1 cellular context compared by ENCODE assay signal in genomic region chr5:74433255-74434123, GRCh38.
A peak's percentile ranks its signal among the peaks of the same experiment; 100 is the strongest.
TF ChIP-seq lines count a peak whose summit lies in the region.

No MANE protein-coding gene starts in this region.

TF ChIP-seq in GM12878, 131 proteins besides CTCF, POLR2A, EP300 and RAD21 (continued from another document and continues in another):
- TF ChIP-seq, protein P1, sequence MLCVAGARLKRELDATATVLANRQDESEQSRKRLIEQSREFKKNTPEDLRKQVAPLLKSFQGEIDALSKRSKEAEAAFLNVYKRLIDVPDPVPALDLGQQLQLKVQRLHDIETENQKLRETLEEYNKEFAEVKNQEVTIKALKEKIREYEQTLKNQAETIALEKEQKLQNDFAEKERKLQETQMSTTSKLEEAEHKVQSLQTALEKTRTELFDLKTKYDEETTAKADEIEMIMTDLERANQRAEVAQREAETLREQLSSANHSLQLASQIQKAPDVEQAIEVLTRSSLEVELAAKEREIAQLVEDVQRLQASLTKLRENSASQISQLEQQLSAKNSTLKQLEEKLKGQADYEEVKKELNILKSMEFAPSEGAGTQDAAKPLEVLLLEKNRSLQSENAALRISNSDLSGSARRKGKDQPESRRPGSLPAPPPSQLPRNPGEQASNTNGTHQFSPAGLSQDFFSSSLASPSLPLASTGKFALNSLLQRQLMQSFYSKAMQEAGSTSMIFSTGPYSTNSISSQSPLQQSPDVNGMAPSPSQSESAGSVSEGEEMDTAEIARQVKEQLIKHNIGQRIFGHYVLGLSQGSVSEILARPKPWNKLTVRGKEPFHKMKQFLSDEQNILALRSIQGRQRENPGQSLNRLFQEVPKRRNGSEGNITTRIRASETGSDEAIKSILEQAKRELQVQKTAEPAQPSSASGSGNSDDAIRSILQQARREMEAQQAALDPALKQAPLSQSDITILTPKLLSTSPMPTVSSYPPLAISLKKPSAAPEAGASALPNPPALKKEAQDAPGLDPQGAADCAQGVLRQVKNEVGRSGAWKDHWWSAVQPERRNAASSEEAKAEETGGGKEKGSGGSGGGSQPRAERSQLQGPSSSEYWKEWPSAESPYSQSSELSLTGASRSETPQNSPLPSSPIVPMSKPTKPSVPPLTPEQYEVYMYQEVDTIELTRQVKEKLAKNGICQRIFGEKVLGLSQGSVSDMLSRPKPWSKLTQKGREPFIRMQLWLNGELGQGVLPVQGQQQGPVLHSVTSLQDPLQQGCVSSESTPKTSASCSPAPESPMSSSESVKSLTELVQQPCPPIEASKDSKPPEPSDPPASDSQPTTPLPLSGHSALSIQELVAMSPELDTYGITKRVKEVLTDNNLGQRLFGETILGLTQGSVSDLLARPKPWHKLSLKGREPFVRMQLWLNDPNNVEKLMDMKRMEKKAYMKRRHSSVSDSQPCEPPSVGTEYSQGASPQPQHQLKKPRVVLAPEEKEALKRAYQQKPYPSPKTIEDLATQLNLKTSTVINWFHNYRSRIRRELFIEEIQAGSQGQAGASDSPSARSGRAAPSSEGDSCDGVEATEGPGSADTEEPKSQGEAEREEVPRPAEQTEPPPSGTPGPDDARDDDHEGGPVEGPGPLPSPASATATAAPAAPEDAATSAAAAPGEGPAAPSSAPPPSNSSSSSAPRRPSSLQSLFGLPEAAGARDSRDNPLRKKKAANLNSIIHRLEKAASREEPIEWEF (IDR thresholded peaks at IDR 0.05; ENCODE audit: insufficient replicate concordance, low read depth, low read length), result no peak
- no peak for TF ChIP-seq SMC3 (IDR thresholded peaks at IDR 0.05; ENCODE audit: borderline replicate concordance, low read length)
- no peak for TF ChIP-seq HCFC1 (IDR thresholded peaks at IDR 0.05; ENCODE audit: low read length)
- TF ChIP-seq NR2C2 (IDR thresholded peaks at IDR 0.05; ENCODE audit: borderline replicate concordance, control insufficient read depth, insufficient read length, low read depth), result no peak
- TF ChIP-seq IKZF1 (conservative IDR thresholded peaks at IDR 0.05), result peak; percentile 6; the same call in 1 of the 2 replicates
- no peak for TF ChIP-seq FOS (IDR thresholded peaks at IDR 0.05; ENCODE audit: borderline replicate concordance, extremely low read depth, insufficient read length)
- no peak for TF ChIP-seq USF1 (IDR thresholded peaks at IDR 0.05; ENCODE audit: borderline replicate concordance, extremely low read length, insufficient read depth, low read depth, low read length)
- TF ChIP-seq SUZ12 (IDR thresholded peaks at IDR 0.05; ENCODE audit: unreplicated experiment), result no peak
- TF ChIP-seq EZH2 (IDR thresholded peaks at IDR 0.05; ENCODE audit: borderline replicate concordance, control insufficient read depth, low read depth, low read length), result no peak
- TF ChIP-seq NFXL1 (IDR thresholded peaks at IDR 0.05; ENCODE audit: borderline replicate concordance), result no peak
- TF ChIP-seq BHLHE40 (IDR thresholded peaks at IDR 0.05; ENCODE audit: borderline replicate concordance in 1 of 2, low read depth in 2 of 2, low read length in 1 of 2), result peak; percentile 51 to 80; a peak in 3 of 4 replicates
- TF ChIP-seq POLR2AphosphoS2 (IDR thresholded peaks at IDR 0.05; ENCODE audit: low read depth, low read length), result no peak
- no peak for TF ChIP-seq E2F8 (IDR thresholded peaks at IDR 0.05; ENCODE audit: low read depth, partially characterized antibody)
- TF ChIP-seq ETV6 (conservative IDR thresholded peaks at IDR 0.05 in 1 of 2, IDR thresholded peaks at IDR 0.05 in 1 of 2; ENCODE audit: borderline replicate concordance in 1 of 2, low read depth in 1 of 2), result peak in 1 of 2 experiments; percentile 48; a peak in 2 of 4 replicates
- TF ChIP-seq SREBF2 (IDR thresholded peaks at IDR 0.05; ENCODE audit: low read length), result no peak
- no peak for TF ChIP-seq SREBF1 (IDR thresholded peaks at IDR 0.05; ENCODE audit: low read length)
- no peak for TF ChIP-seq ZZZ3 (IDR thresholded peaks at IDR 0.05; ENCODE audit: control insufficient read depth, insufficient read length, low read depth)
- TF ChIP-seq MEF2B (IDR thresholded peaks at IDR 0.05; ENCODE audit: partially characterized antibody, poor library complexity, severe bottlenecking), result no peak
- no peak for TF ChIP-seq KAT2A (conservative IDR thresholded peaks at IDR 0.05; ENCODE audit: control insufficient read depth, low read depth, low read length)
- no peak for TF ChIP-seq RAD51 (IDR thresholded peaks at IDR 0.05)
- TF ChIP-seq SPI1 (IDR thresholded peaks at IDR 0.05; ENCODE audit: borderline replicate concordance, insufficient read depth, low read depth, low read length), result peak; percentile 39; the same call in 1 of the 2 replicates
- no peak for TF ChIP-seq MYB (IDR thresholded peaks at IDR 0.05; ENCODE audit: borderline replicate concordance, low read depth, low read length)
- peak; percentile 67 for TF ChIP-seq RUNX3 (IDR thresholded peaks at IDR 0.05; ENCODE audit: low read length)
- TF ChIP-seq RFX5 (IDR thresholded peaks at IDR 0.05; ENCODE audit: low read depth, low read length), result no peak
- no peak for TF ChIP-seq MYC (IDR thresholded peaks at IDR 0.05; ENCODE audit: insufficient read depth, insufficient read length, insufficient replicate concordance, low read length, severe bottlenecking)
- no peak for TF ChIP-seq EGR1 (IDR thresholded peaks at IDR 0.05; ENCODE audit: borderline replicate concordance in 1 of 2, low read depth in 2 of 2, low read length in 2 of 2)
- no peak for TF ChIP-seq GABPA (IDR thresholded peaks at IDR 0.05; ENCODE audit: low read depth)
- no peak for TF ChIP-seq SUPT20H (IDR thresholded peaks at IDR 0.05; ENCODE audit: borderline replicate concordance, control insufficient read depth, low read depth, low read length)
- no peak for TF ChIP-seq YBX1 (IDR thresholded peaks at IDR 0.05)
- no peak for TF ChIP-seq BACH1 (IDR thresholded peaks at IDR 0.05; ENCODE audit: borderline replicate concordance)
- TF ChIP-seq, protein P2, sequence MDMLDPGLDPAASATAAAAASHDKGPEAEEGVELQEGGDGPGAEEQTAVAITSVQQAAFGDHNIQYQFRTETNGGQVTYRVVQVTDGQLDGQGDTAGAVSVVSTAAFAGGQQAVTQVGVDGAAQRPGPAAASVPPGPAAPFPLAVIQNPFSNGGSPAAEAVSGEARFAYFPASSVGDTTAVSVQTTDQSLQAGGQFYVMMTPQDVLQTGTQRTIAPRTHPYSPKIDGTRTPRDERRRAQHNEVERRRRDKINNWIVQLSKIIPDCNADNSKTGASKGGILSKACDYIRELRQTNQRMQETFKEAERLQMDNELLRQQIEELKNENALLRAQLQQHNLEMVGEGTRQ (IDR thresholded peaks at IDR 0.05; ENCODE audit: borderline replicate concordance, low read depth, low read length), result no peak
- TF ChIP-seq TBL1XR1 (IDR thresholded peaks at IDR 0.05; ENCODE audit: low read depth, low read length), result no peak
- TF ChIP-seq, protein P3, sequence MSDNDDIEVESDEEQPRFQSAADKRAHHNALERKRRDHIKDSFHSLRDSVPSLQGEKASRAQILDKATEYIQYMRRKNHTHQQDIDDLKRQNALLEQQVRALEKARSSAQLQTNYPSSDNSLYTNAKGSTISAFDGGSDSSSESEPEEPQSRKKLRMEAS (IDR thresholded peaks at IDR 0.05; ENCODE audit: low read depth, low read length), result no peak
- no peak for TF ChIP-seq SMAD1 (IDR thresholded peaks at IDR 0.05; ENCODE audit: low read depth, partially characterized antibody)
- TF ChIP-seq TCF12 (IDR thresholded peaks at IDR 0.05; ENCODE audit: low read depth, low read length), result no peak
- no peak for TF ChIP-seq NBN (IDR thresholded peaks at IDR 0.05)
- TF ChIP-seq CREM (IDR thresholded peaks at IDR 0.05; ENCODE audit: low read depth), result 0 out of 2 replicates have a peak, but pooled peaks have one; percentile 18
- TF ChIP-seq RBBP5 (conservative IDR thresholded peaks at IDR 0.05), result no peak
- TF ChIP-seq ZNF384 (IDR thresholded peaks at IDR 0.05; ENCODE audit: borderline replicate concordance, low read depth, low read length), result peak; percentile 56; the same call in 1 of the 2 replicates
- TF ChIP-seq, protein P4, sequence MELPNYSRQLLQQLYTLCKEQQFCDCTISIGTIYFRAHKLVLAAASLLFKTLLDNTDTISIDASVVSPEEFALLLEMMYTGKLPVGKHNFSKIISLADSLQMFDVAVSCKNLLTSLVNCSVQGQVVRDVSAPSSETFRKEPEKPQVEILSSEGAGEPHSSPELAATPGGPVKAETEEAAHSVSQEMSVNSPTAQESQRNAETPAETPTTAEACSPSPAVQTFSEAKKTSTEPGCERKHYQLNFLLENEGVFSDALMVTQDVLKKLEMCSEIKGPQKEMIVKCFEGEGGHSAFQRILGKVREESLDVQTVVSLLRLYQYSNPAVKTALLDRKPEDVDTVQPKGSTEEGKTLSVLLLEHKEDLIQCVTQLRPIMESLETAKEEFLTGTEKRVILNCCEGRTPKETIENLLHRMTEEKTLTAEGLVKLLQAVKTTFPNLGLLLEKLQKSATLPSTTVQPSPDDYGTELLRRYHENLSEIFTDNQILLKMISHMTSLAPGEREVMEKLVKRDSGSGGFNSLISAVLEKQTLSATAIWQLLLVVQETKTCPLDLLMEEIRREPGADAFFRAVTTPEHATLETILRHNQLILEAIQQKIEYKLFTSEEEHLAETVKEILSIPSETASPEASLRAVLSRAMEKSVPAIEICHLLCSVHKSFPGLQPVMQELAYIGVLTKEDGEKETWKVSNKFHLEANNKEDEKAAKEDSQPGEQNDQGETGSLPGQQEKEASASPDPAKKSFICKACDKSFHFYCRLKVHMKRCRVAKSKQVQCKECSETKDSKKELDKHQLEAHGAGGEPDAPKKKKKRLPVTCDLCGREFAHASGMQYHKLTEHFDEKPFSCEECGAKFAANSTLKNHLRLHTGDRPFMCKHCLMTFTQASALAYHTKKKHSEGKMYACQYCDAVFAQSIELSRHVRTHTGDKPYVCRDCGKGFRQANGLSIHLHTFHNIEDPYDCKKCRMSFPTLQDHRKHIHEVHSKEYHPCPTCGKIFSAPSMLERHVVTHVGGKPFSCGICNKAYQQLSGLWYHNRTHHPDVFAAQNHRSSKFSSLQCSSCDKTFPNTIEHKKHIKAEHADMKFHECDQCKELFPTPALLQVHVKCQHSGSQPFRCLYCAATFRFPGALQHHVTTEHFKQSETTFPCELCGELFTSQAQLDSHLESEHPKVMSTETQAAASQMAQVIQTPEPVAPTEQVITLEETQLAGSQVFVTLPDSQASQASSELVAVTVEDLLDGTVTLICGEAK (IDR thresholded peaks at IDR 0.05; ENCODE audit: borderline replicate concordance), result no peak
- no peak for TF ChIP-seq CBFB (IDR thresholded peaks at IDR 0.05; ENCODE audit: low read depth)
- TF ChIP-seq IRF4 (IDR thresholded peaks at IDR 0.05; ENCODE audit: low read depth, low read length), result no peak
- no peak for TF ChIP-seq BRCA1 (IDR thresholded peaks at IDR 0.05; ENCODE audit: low read depth, low read length)
- TF ChIP-seq FOXK2 (IDR thresholded peaks at IDR 0.05), result no peak
- no peak for TF ChIP-seq PKNOX1 (IDR thresholded peaks at IDR 0.05)
- TF ChIP-seq, protein P5, sequence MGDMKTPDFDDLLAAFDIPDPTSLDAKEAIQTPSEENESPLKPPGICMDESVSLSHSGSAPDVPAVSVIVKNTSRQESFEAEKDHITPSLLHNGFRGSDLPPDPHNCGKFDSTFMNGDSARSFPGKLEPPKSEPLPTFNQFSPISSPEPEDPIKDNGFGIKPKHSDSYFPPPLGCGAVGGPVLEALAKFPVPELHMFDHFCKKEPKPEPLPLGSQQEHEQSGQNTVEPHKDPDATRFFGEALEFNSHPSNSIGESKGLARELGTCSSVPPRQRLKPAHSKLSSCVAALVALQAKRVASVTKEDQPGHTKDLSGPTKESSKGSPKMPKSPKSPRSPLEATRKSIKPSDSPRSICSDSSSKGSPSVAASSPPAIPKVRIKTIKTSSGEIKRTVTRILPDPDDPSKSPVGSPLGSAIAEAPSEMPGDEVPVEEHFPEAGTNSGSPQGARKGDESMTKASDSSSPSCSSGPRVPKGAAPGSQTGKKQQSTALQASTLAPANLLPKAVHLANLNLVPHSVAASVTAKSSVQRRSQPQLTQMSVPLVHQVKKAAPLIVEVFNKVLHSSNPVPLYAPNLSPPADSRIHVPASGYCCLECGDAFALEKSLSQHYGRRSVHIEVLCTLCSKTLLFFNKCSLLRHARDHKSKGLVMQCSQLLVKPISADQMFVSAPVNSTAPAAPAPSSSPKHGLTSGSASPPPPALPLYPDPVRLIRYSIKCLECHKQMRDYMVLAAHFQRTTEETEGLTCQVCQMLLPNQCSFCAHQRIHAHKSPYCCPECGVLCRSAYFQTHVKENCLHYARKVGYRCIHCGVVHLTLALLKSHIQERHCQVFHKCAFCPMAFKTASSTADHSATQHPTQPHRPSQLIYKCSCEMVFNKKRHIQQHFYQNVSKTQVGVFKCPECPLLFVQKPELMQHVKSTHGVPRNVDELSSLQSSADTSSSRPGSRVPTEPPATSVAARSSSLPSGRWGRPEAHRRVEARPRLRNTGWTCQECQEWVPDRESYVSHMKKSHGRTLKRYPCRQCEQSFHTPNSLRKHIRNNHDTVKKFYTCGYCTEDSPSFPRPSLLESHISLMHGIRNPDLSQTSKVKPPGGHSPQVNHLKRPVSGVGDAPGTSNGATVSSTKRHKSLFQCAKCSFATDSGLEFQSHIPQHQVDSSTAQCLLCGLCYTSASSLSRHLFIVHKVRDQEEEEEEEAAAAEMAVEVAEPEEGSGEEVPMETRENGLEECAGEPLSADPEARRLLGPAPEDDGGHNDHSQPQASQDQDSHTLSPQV (IDR thresholded peaks at IDR 0.05), result no peak
